Comparison of ENCODE assay signal across 16 cellular contexts in genomic region chr19:40982594-40983101, GRCh38. TPM values are rescaled to one million over a fixed set of nuclear protein-coding genes. Genes with fewer than 3 reads are reported as not detected.
DNase-seq lines count a peak whose midpoint lies in the region; ATAC-seq, FAIRE-seq and TF ChIP-seq lines count a peak whose summit lies in the region.
"Had no signal": no experiment of that assay in that cellular context is flagged by ENCODE, and none has a peak within 500 bp of the region (broad histone marks: within the 10 kb centered on the region; RNA-seq: fewer than 3 reads in every experiment).

No MANE protein-coding gene starts in this region.

- TF ChIP-seq CTCF in uterus (IDR thresholded peaks at IDR 0.05): no peak

- FAIRE-seq in urothelium cell line (lab: Jason Lieb, UNC): no peak

- no peak overlapping the region for H3K9ac ChIP-seq in iPS-18a (ENCODE audit: low read length)

- H3K4me1 ChIP-seq in iPS-18a (ENCODE audit: control insufficient read depth, low read depth, low read length): peaks cover 36% of the 10 kb centered on the region
- no peaks in the 10 kb centered on the region for H3K4me1 ChIP-seq in uterus
- H3K4me1 ChIP-seq: spleen had no signal

- H3K4me3 ChIP-seq in iPS-18a (ENCODE audit: low read length): peak overlapping the region; percentile 16
- no peak overlapping the region for H3K4me3 ChIP-seq in uterus
- H3K4me3 ChIP-seq: spleen had no signal

- H3K9me3 Mint-ChIP-seq in activated CD4-positive, alpha-beta T cell treated with anti-CD3 and anti-CD28 coated beads for 36 hours (ENCODE audit: low read depth): peaks cover 2% of the 10 kb centered on the region

- ATAC-seq in activated CD4-positive, alpha-beta T cell treated with anti-CD3 and anti-CD28 coated beads for 36 hours: peak; percentile 16
- no peak for ATAC-seq in HG02852 (IDR thresholded peaks at IDR 0.05; ENCODE audit: unreplicated experiment)

- intact Hi-C loops in activated CD4-positive, alpha-beta T cell treated with anti-CD3 and anti-CD28 coated beads for 36 hours (cut with DNase I, micrococcal nuclease): no loop called here
- intact Hi-C loops in uterus (cut with DNase I; ENCODE audit: low total_unique reads): no loop called here

- no peak overlapping the region for H3K27ac Mint-ChIP-seq in activated CD4-positive, alpha-beta T cell treated with anti-CD3 and anti-CD28 coated beads for 36 hours
- H3K27ac Mint-ChIP-seq: activated T-cell treated with anti-CD3 and anti-CD28 coated beads, Interleukin-2, amount 50 U/mL, for 72 hours had no signal

- no peak overlapping the region for H3K27ac ChIP-seq in iPS-18a (ENCODE audit: low read length)
- no peak overlapping the region for H3K27ac ChIP-seq in uterus
- H3K27ac ChIP-seq: 22Rv1, neutrophil, spleen had no signal

- H3K36me3 Mint-ChIP-seq in activated CD4-positive, alpha-beta T cell treated with anti-CD3 and anti-CD28 coated beads for 36 hours (ENCODE audit: low read depth): no peaks in the 10 kb centered on the region

- peaks cover 8% of the 10 kb centered on the region for H3K4me1 Mint-ChIP-seq in activated CD4-positive, alpha-beta T cell treated with anti-CD3 and anti-CD28 coated beads for 36 hours

- H3K36me3 ChIP-seq in iPS-18a (ENCODE audit: control insufficient read depth, low read depth, low read length) (no peaks in the 10 kb centered on the region), uterus (no peaks in the 10 kb centered on the region)
- H3K36me3 ChIP-seq: neutrophil, spleen had no signal

- H3K27me3 ChIP-seq in iPS-18a (ENCODE audit: control insufficient read depth, insufficient read depth, low read length) (no peaks in the 10 kb centered on the region), uterus (no peaks in the 10 kb centered on the region)

- no peak for TF ChIP-seq POLR2A in uterus (IDR thresholded peaks at IDR 0.05)

- POLR2A ChIA-PET in activated CD4-positive, alpha-beta T cell treated with anti-CD3 and anti-CD28 coated beads for 36 hours (lab: Charles Lee): no interaction called here

- DNase-seq in activated CD4-positive, alpha-beta T cell treated with anti-CD3 and anti-CD28 coated beads for 36 hours: no peak
- no peak for DNase-seq in activated CD4-positive, alpha-beta T cell treated with anti-CD3 and anti-CD28 coated beads for 1 hour
- DNase-seq in amniotic epithelial cell (ENCODE audit: low read depth) (peak; percentile 54), urothelium cell line (ENCODE audit: low spot score) (peak; percentile 25), uterus (no peak), NCI-H345 (lab: John Stamatoyannopoulos, UW) (no peak)
- DNase-seq: activated CD4-positive, alpha-beta T cell treated with anti-CD3 and anti-CD28 coated beads for 4 hours; activated T-cell treated with anti-CD3 and anti-CD28 coated beads, Interleukin-2, amount 50 U/mL, for 72 hours; Kasumi-1; NCI-H2029; spleen had no signal

- H3K4me3 Mint-ChIP-seq in activated CD4-positive, alpha-beta T cell treated with anti-CD3 and anti-CD28 coated beads for 36 hours: no peak overlapping the region

- peaks cover 18% of the 10 kb centered on the region for H3K27me3 Mint-ChIP-seq in activated CD4-positive, alpha-beta T cell treated with anti-CD3 and anti-CD28 coated beads for 36 hours

- H3K9me3 ChIP-seq in iPS-18a (ENCODE audit: control insufficient read depth, low read depth, low read length) (no peaks in the 10 kb centered on the region), uterus (no peaks in the 10 kb centered on the region)
- H3K9me3 ChIP-seq: neutrophil had no signal

- CTCF ChIA-PET in activated CD4-positive, alpha-beta T cell treated with anti-CD3 and anti-CD28 coated beads for 36 hours (lab: Charles Lee): interaction anchor here (0.6 kb wide), 1 partner anchor 150 kb away, joined by 5 read pairs; no protein-coding TSS in a partner anchor

RNA-seq across cellular contexts. Expression of gene CYP2B6, which starts 8.4 kb away (rescaled TPM):
- total RNA-seq in activated CD4-positive, alpha-beta T cell treated with anti-CD3 and anti-CD28 coated beads for 36 hours: not detected
- not detected for total RNA-seq in uterus
- total RNA-seq: activated T-cell treated with anti-CD3 and anti-CD28 coated beads, Interleukin-2, amount 50 U/mL, for 72 hours; spleen; temporal lobe had no signal

Comparison
In these comparisons a context has a peak if more than half of its experiments do, and no peak if none do; other contexts are left out.
1. DNase-seq: peak in amniotic epithelial cell (single experiment) and urothelium cell line (single experiment); none in activated CD4-positive, alpha-beta T cell treated with anti-CD3 and anti-CD28 coated beads for 36 hours (single experiment), activated CD4-positive, alpha-beta T cell treated with anti-CD3 and anti-CD28 coated beads for 1 hour (single experiment), uterus (0 of 2) and NCI-H345 (single experiment).